Comparison of ENCODE assay signal across 22 cellular contexts in the genomic region with DNA sequence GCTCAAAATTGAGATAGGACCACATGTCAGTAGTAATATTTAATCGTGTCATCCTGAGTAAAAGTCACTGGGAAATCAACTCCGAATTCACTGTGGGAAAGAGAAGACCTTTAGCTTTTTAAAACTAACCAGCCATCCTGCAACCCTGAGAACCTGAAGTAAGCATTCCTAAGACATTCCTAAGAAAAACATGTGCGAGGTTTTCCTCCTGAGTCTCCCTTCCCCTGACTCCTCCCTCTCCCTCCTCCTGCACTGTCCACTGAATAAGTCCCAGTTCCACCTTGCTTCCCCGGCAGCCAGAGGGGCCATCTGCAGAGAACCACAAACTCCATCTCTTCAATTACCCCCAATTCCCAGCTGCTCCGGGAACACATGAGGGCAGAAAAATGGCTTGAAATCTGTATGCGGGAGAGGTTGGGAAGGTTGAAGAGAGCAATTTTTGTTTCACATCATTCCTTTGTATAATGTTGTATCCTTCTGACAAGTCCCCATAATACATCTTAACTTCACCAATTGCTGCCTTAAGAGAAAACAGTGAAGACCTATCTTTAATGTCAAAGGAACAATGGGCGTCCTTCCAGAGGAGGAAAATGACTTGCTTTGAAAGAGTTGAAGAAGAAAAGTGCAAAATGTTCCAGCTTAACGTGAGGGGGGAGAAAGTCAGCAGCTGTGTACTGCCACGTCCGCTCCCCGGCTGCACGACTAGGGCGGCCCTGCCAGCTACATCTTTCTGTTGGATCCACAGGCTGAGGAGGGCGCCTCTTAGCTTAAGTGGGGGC.
A peak's percentile ranks its signal among the peaks of the same experiment; 100 is the strongest.
DNase-seq lines count a peak whose midpoint lies in the region; TF ChIP-seq lines count a peak whose summit lies in the region.
"Had no signal": no experiment of that assay in that cellular context is flagged by ENCODE, and none has a peak within 500 bp of the region (broad histone marks: within the 10 kb centered on the region; RNA-seq: fewer than 3 reads in every experiment).

No MANE protein-coding gene starts in this region.

- no peaks in the 10 kb centered on the region for H4K20me1 ChIP-seq in OCI-LY7 (ENCODE audit: insufficient read depth, low read length)

- BruUV-seq in OCI-LY7 (replicated peaks; lab: Mats Ljungman, UMichigan) = no TSS peak

- POLR2A ChIA-PET in OCI-LY7 (lab: Charles Lee) = no interaction called here

- H3K4me3 ChIP-seq in H7 (ENCODE audit: insufficient read depth, low read depth, low read length) (no peak overlapping the region), choroid plexus epithelial cell (ENCODE audit: low read depth, low read length) (no peak overlapping the region), OCI-LY7 (ENCODE audit: low read depth, low read length, poor library complexity, severe bottlenecking) (no peak overlapping the region)
- H3K4me3 ChIP-seq: left lung, tibial artery had no signal

- no peaks in the 10 kb centered on the region for H3K9me3 ChIP-seq in OCI-LY7 (ENCODE audit: low read length)
- H3K9me3 ChIP-seq: left lung, tibial artery had no signal

- TF ChIP-seq CTCF in choroid plexus epithelial cell (conservative IDR thresholded peaks at IDR 0.05; ENCODE audit: low read depth, low read length) = no peak
- no peak for TF ChIP-seq CTCF in OCI-LY7 (conservative IDR thresholded peaks at IDR 0.05; ENCODE audit: low read length)

- no peaks in the 10 kb centered on the region for H3K9me2 ChIP-seq in OCI-LY7 (ENCODE audit: insufficient read depth, low read length)

- intact Hi-C loops in OCI-LY7 (cut with micrococcal nuclease; ENCODE audit: unreplicated experiment) = no loop called here

- no peaks in the 10 kb centered on the region for H3K27me3 ChIP-seq in H7 (ENCODE audit: control insufficient read depth, insufficient read depth, low read length)
- H3K27me3 ChIP-seq: left lung had no signal

- CTCF ChIA-PET in OCI-LY7 (lab: Charles Lee; ENCODE audit: unreplicated experiment) = no interaction called here

- peak; percentile 16 for DNase-seq in H7
- DNase-seq in choroid plexus epithelial cell (ENCODE audit: low read depth) = peak; percentile 47
- DNase-seq in kidney tubule cell (ENCODE audit: low spot score) = peak; percentile 37
- DNase-seq in putamen (ENCODE audit: low spot score) = peak; percentile 6
- DNase-seq in NOMO-1 treated with dmso at 0.1 percent for 144 hours (lab: John Stamatoyannopoulos, UW; ENCODE audit: unreplicated experiment) = no peak
- DNase-seq in DMS79 (lab: John Stamatoyannopoulos, UW) = no peak
- DNase-seq in OCI-LY7 (ENCODE audit: low spot score) = no peak
- no peak for DNase-seq in GOT3 (lab: John Stamatoyannopoulos, UW)
- DNase-seq: activated CD4-positive, alpha-beta T cell treated with anti-CD3 and anti-CD28 coated beads, Interleukin-2, amount 10 ng/mL, durations not matched to agents 7 days and 5 days; activated CD8-positive, alpha-beta memory T cell treated with anti-CD3 and anti-CD28 coated beads, Interleukin-2, amount 10 ng/mL, durations not matched to agents 7 days and 5 days; activated naive CD4-positive, alpha-beta T cell treated with anti-CD3 and anti-CD28 coated beads, Interleukin-2, amount 10 ng/mL, durations not matched to agents 7 days and 5 days; activated T-cell treated with anti-CD3 and anti-CD28 coated beads, Interleukin-2, amount 50 U/mL, for 72 hours; glutamatergic neuron; MV-4-11; NCI-H1694; NCI-H2171; NCI-H526 treated with DMSO at 0.1 percent for 48 hours; stimulated activated naive CD8-positive, alpha-beta T cell treated with anti-CD3 and anti-CD28 coated beads, Interleukin-15, amount 100 ng/mL, for 72 hours; tibial artery had no signal

- H3K4me1 ChIP-seq in OCI-LY7 (ENCODE audit: insufficient read depth, low read length, poor library complexity, severe bottlenecking) = peaks cover 15% of the 10 kb centered on the region
- H3K4me1 ChIP-seq: left lung had no signal

- no peak overlapping the region for H3K27ac ChIP-seq in OCI-LY7 (ENCODE audit: low read depth, low read length, poor library complexity, severe bottlenecking)
- H3K27ac ChIP-seq: KMS-11, left lung, tibial artery, VCaP had no signal

- no peaks in the 10 kb centered on the region for H3K79me2 ChIP-seq in OCI-LY7 (ENCODE audit: insufficient read depth, low read depth, low read length)

- no peak overlapping the region for H2AFZ ChIP-seq in OCI-LY7 (ENCODE audit: low read length)

- H3K4me2 ChIP-seq in OCI-LY7 (ENCODE audit: low read length) = no peak overlapping the region
- H3K4me2 ChIP-seq: KMS-11 had no signal

- H3K36me3 ChIP-seq in H7 (replicated peaks; ENCODE audit: control insufficient read depth, insufficient read depth, low read length) (no peaks in the 10 kb centered on the region), OCI-LY7 (ENCODE audit: insufficient read depth, low read length) (no peaks in the 10 kb centered on the region)
- H3K36me3 ChIP-seq: left lung, tibial artery had no signal

Comparison
In these comparisons a context has a peak if more than half of its experiments do, and no peak if none do; other contexts are left out.
1. DNase-seq: peak in H7 (single experiment), choroid plexus epithelial cell (single experiment), kidney tubule cell (single experiment) and putamen (single experiment); none in NOMO-1 treated with dmso at 0.1 percent for 144 hours (single experiment), DMS79 (single experiment), OCI-LY7 (single experiment) and GOT3 (single experiment).